Comparison of ENCODE assay signal across 1 cellular context in the genomic region with DNA sequence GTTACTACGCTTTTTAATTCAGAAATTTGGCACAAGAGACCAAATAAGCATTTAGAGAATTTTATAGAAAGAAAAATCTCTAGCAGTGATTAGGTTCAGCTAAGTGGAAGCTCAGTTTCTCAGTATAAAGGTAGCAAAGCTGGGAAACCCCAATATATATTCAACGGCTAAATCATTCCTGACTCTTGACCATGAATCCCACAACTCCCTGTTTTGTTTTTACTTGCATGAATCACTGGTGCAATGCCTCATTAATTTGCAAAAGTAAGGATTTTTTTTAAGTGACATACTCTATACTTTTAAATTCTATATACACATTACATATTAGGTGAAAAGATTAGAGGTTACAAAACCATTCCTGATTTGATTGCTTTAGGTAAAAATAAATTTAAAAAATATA.
TF ChIP-seq lines count a peak whose summit lies in the region.

No MANE protein-coding gene starts in this region.

TF ChIP-seq in HEK293, 187 proteins besides CTCF, POLR2A, EP300 and RAD21:
- TF ChIP-seq ZBTB8A (tag by site-specific recombination; IDR thresholded peaks at IDR 0.05) = no peak
- TF ChIP-seq SCRT2 (tag by site-specific recombination; IDR thresholded peaks at IDR 0.05) = 0 out of 2 replicates have a peak, but pooled peaks have one; percentile 5
